In genomic region chr4:7218686-7219085, GRCh38 we compare ENCODE assay signal across 23 cellular contexts. TPM values are rescaled to one million over a fixed set of nuclear protein-coding genes. Genes with fewer than 3 reads are reported as not detected.
"Had no signal": no experiment of that assay in that cellular context is flagged by ENCODE, and none has a peak within 500 bp of the region (broad histone marks: within the 10 kb centered on the region; RNA-seq: fewer than 3 reads in every experiment).

No MANE protein-coding gene starts in this region.

- H3K27me3 ChIP-seq: adrenal gland, brain microvascular endothelial cell, ovary, vagina had no signal

- H3K4me1 ChIP-seq: adrenal gland, left ventricle myocardium inferior, vagina had no signal

- H3K36me3 ChIP-seq: adrenal gland, brain microvascular endothelial cell, left ventricle myocardium inferior, ovary, thoracic aorta, vagina had no signal

- H3K27ac ChIP-seq: adrenal gland, brain microvascular endothelial cell, left ventricle myocardium inferior, ovary, thoracic aorta, vagina, VCaP had no signal

- H3K4me3 ChIP-seq: adrenal gland, left ventricle myocardium inferior, lung, mucosa of descending colon, ovary, thoracic aorta, vagina had no signal

- H3K9me3 ChIP-seq: adrenal gland, ovary, thoracic aorta, vagina had no signal

- DNase-seq: activated CD4-positive, alpha-beta T cell treated with anti-CD3 and anti-CD28 coated beads for 48 hours; activated CD4-positive, alpha-beta T cell treated with anti-CD3 and anti-CD28 coated beads, Interleukin-2, amount 50 U/mL, for 48 hours; activated CD8-positive, alpha-beta memory T cell treated with anti-CD3 and anti-CD28 coated beads for 24 hours; activated effector memory CD4-positive, alpha-beta T cell treated with anti-CD3 and anti-CD28 coated beads, Interleukin-2, amount 50 U/mL, for 16 hours; activated naive CD4-positive, alpha-beta T cell treated with anti-CD3 and anti-CD28 coated beads for 36 hours; activated naive CD8-positive, alpha-beta T cell treated with anti-CD3 and anti-CD28 coated beads for 36 hours; adrenal gland; aorta; brain microvascular endothelial cell; caudate nucleus; foreskin fibroblast; left ventricle myocardium inferior; mesendoderm; mucosa of descending colon; ovary; small intestine; stimulated activated CD4-positive, alpha-beta T cell treated with anti-CD3 and anti-CD28 coated beads, Interleukin-4, amount 100 ng/mL, for 24 hours; T-helper 9 cell had no signal

RNA-seq across cellular contexts. Expression of gene SORCS2, which starts 26.3 kb away (rescaled TPM):
- total RNA-seq: activated naive CD8-positive, alpha-beta T cell treated with anti-CD3 and anti-CD28 coated beads for 36 hours; endothelial cell of umbilical vein had no signal
